Comparison of ENCODE assay signal across 10 cellular contexts in the genomic region with DNA sequence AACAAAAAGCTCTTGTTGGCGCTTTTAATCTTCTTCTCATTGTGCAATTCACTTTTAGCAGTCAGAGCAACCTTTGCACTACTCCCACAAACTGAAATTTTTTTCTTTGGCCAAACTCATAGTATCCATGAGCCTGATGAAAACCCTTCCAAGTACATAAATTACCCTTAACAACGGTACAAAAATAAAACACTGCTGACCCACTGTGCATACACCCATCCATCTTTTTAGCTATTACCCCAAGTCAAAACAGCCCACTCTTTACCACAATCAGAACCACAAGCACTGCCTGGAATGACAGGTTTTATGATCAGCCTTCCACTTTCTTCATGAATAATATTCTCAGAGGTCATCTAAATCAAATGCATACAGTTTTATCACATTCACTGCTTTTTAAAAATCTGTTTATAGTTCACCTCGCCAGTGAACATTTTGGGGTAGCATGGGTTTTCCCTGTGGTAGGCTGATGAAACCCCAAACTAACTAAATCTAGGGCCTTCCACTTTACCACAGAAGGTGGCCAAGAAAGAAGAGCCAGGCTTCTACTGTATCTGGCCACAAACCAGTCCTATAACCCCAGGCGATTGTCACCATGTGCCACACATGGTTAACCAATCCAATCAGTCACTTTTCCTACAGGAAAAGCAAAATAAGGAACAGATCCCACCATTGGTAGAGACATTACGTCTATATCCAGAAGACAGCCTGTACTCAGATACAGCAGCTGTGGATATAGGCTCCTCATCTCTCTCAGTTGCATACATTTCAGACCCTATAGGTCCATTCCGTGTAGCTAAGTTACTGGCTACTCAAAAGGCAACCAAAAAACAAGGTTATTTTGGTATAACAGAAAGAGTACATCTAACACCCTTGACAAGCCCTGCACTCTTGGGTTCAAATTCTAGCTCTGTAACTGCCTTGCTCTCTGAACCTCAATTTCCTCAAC.
DNase-seq lines count a peak whose midpoint lies in the region; ATAC-seq and TF ChIP-seq lines count a peak whose summit lies in the region.
"Had no signal": no experiment of that assay in that cellular context is flagged by ENCODE, and none has a peak within 500 bp of the region (broad histone marks: within the 10 kb centered on the region; RNA-seq: fewer than 3 reads in every experiment).

No MANE protein-coding gene starts in this region.

- intact Hi-C loops in left lung (cut with DNase I) = no loop called here
- intact Hi-C loops in vagina (cut with DNase I) = no loop called here

- H3K36me3 ChIP-seq in left lung (peaks cover 0 to 9% of the 10 kb centered on the region in 2 donors), vagina (no peaks in the 10 kb centered on the region)

- no peak for TF ChIP-seq CTCF in left lung (IDR thresholded peaks at IDR 0.05)
- TF ChIP-seq CTCF in vagina (IDR thresholded peaks at IDR 0.05) = no peak
- no peak for TF ChIP-seq CTCF in osteocyte (IDR thresholded peaks at IDR 0.05)

- H3K9me3 ChIP-seq in left lung = no peaks in the 10 kb centered on the region
- no peaks in the 10 kb centered on the region for H3K9me3 ChIP-seq in vagina

- H3K27ac Mint-ChIP-seq in activated T-cell treated with anti-CD3 and anti-CD28 coated beads, Interleukin-2, amount 50 U/mL, for 72 hours = no peak overlapping the region
- H3K27ac Mint-ChIP-seq in activated CD4-positive, alpha-beta memory T cell treated with anti-CD3 and anti-CD28 coated beads, Interleukin-2, amount 10 ng/mL, durations not matched to agents 7 days and 5 days = peak overlapping the region; percentile 75
- H3K27ac Mint-ChIP-seq in osteocyte (ENCODE audit: unreplicated experiment) = no peak overlapping the region

- CTCF ChIA-PET in activated CD4-positive, alpha-beta memory T cell treated with anti-CD3 and anti-CD28 coated beads, Interleukin-2, amount 10 ng/mL, durations not matched to agents 7 days and 5 days (lab: Charles Lee) = interaction anchor here (0.6 to 1.5 kb wide), 5 partner anchors 32 to 196 kb away, joined by 3 read pairs; no protein-coding TSS in a partner anchor

- peak; percentile 30 to 36 for DNase-seq in activated T-cell treated with anti-CD3 and anti-CD28 coated beads, Interleukin-2, amount 50 U/mL, for 72 hours
- no peak for DNase-seq in activated T-cell treated with anti-CD3 and anti-CD28 coated beads for 4 hours
- no peak for DNase-seq in activated CD4-positive, alpha-beta memory T cell treated with anti-CD3 and anti-CD28 coated beads, Interleukin-2, amount 10 ng/mL, durations not matched to agents 7 days and 5 days
- DNase-seq in left lung = no peak
- no peak for DNase-seq in vagina (ENCODE audit: extremely low spot score in 2 of 2)
- no peak for DNase-seq in C1 segment of cervical spinal cord (lab: John Stamatoyannopoulos, UW)
- DNase-seq in cerebellar cortex (ENCODE audit: low spot score) = no peak
- no peak for DNase-seq in osteocyte (ENCODE audit: extremely low spot score, unreplicated experiment)
- DNase-seq: AML-193 had no signal

- no peak for TF ChIP-seq POLR2A in vagina (IDR thresholded peaks at IDR 0.05)

- H3K27me3 ChIP-seq in left lung (no peaks in the 10 kb centered on the region), vagina (no peaks in the 10 kb centered on the region)

- no peaks in the 10 kb centered on the region for H3K27me3 Mint-ChIP-seq in activated T-cell treated with anti-CD3 and anti-CD28 coated beads, Interleukin-2, amount 50 U/mL, for 72 hours (ENCODE audit: low read depth)
- peaks cover 3% of the 10 kb centered on the region for H3K27me3 Mint-ChIP-seq in activated CD4-positive, alpha-beta memory T cell treated with anti-CD3 and anti-CD28 coated beads, Interleukin-2, amount 10 ng/mL, durations not matched to agents 7 days and 5 days
- no peaks in the 10 kb centered on the region for H3K27me3 Mint-ChIP-seq in osteocyte (ENCODE audit: unreplicated experiment)

- H3K27ac ChIP-seq in left lung = no peak overlapping the region
- H3K27ac ChIP-seq in vagina = peak overlapping the region; percentile 63

- H3K36me3 Mint-ChIP-seq in activated T-cell treated with anti-CD3 and anti-CD28 coated beads, Interleukin-2, amount 50 U/mL, for 72 hours (ENCODE audit: insufficient read depth in 2 of 2) = peaks cover 4 to 10% of the 10 kb centered on the region in 2 donors
- H3K36me3 Mint-ChIP-seq in activated CD4-positive, alpha-beta memory T cell treated with anti-CD3 and anti-CD28 coated beads, Interleukin-2, amount 10 ng/mL, durations not matched to agents 7 days and 5 days (ENCODE audit: low read depth) = peaks cover 44% of the 10 kb centered on the region
- H3K36me3 Mint-ChIP-seq in osteocyte (ENCODE audit: unreplicated experiment) = peaks cover 2% of the 10 kb centered on the region

- ATAC-seq in activated T-cell treated with anti-CD3 and anti-CD28 coated beads, Interleukin-2, amount 50 U/mL, for 72 hours (replicated peaks in 1 of 2) = peak; percentile 50 to 63
- peak; percentile 14 for ATAC-seq in left lung
- ATAC-seq: esophagus mucosa had no signal

- peaks cover 38% of the 10 kb centered on the region for H3K4me1 Mint-ChIP-seq in activated T-cell treated with anti-CD3 and anti-CD28 coated beads, Interleukin-2, amount 50 U/mL, for 72 hours (ENCODE audit: low read depth)
- H3K4me1 Mint-ChIP-seq in activated CD4-positive, alpha-beta memory T cell treated with anti-CD3 and anti-CD28 coated beads, Interleukin-2, amount 10 ng/mL, durations not matched to agents 7 days and 5 days = peaks cover 41% of the 10 kb centered on the region
- peaks cover 27% of the 10 kb centered on the region for H3K4me1 Mint-ChIP-seq in osteocyte (ENCODE audit: unreplicated experiment)

- no peaks in the 10 kb centered on the region for H3K9me3 Mint-ChIP-seq in activated T-cell treated with anti-CD3 and anti-CD28 coated beads, Interleukin-2, amount 50 U/mL, for 72 hours
- H3K9me3 Mint-ChIP-seq in activated CD4-positive, alpha-beta memory T cell treated with anti-CD3 and anti-CD28 coated beads, Interleukin-2, amount 10 ng/mL, durations not matched to agents 7 days and 5 days = peaks cover 2% of the 10 kb centered on the region
- H3K9me3 Mint-ChIP-seq in osteocyte (ENCODE audit: unreplicated experiment) = no peaks in the 10 kb centered on the region

- POLR2A ChIA-PET in activated CD4-positive, alpha-beta memory T cell treated with anti-CD3 and anti-CD28 coated beads, Interleukin-2, amount 10 ng/mL, durations not matched to agents 7 days and 5 days (lab: Charles Lee) = interaction anchor here (0.6 to 2.7 kb wide), 8 partner anchors 9 to 203 kb away, joined by 3 to 8 read pairs (median 3); no protein-coding TSS in a partner anchor

- H3K4me3 Mint-ChIP-seq in activated T-cell treated with anti-CD3 and anti-CD28 coated beads, Interleukin-2, amount 50 U/mL, for 72 hours = peak overlapping the region; percentile 16 to 31
- H3K4me3 Mint-ChIP-seq in activated CD4-positive, alpha-beta memory T cell treated with anti-CD3 and anti-CD28 coated beads, Interleukin-2, amount 10 ng/mL, durations not matched to agents 7 days and 5 days = no peak overlapping the region
- no peak overlapping the region for H3K4me3 Mint-ChIP-seq in osteocyte (ENCODE audit: unreplicated experiment)

- H3K4me1 ChIP-seq in left lung (peaks cover 10 to 32% of the 10 kb centered on the region in 2 donors), vagina (peaks cover 58% of the 10 kb centered on the region)

- H3K4me3 ChIP-seq in left lung (no peak overlapping the region), vagina (no peak overlapping the region)

Comparison
In these comparisons a context has a peak if more than half of its experiments do, and no peak if none do; other contexts are left out.
1. DNase-seq: peak in activated T-cell treated with anti-CD3 and anti-CD28 coated beads, Interleukin-2, amount 50 U/mL, for 72 hours (2 of 2); none in activated T-cell treated with anti-CD3 and anti-CD28 coated beads for 4 hours (single experiment), activated CD4-positive, alpha-beta memory T cell treated with anti-CD3 and anti-CD28 coated beads, Interleukin-2, amount 10 ng/mL, durations not matched to agents 7 days and 5 days (single experiment), left lung (0 of 2), vagina (0 of 2), C1 segment of cervical spinal cord (0 of 14), cerebellar cortex (single experiment) and osteocyte (single experiment).
2. H3K4me3 Mint-ChIP-seq: peak in activated T-cell treated with anti-CD3 and anti-CD28 coated beads, Interleukin-2, amount 50 U/mL, for 72 hours (2 of 2); none in activated CD4-positive, alpha-beta memory T cell treated with anti-CD3 and anti-CD28 coated beads, Interleukin-2, amount 10 ng/mL, durations not matched to agents 7 days and 5 days (single experiment) and osteocyte (single experiment).